Comparison of ENCODE assay signal across 12 cellular contexts in the genomic region with DNA sequence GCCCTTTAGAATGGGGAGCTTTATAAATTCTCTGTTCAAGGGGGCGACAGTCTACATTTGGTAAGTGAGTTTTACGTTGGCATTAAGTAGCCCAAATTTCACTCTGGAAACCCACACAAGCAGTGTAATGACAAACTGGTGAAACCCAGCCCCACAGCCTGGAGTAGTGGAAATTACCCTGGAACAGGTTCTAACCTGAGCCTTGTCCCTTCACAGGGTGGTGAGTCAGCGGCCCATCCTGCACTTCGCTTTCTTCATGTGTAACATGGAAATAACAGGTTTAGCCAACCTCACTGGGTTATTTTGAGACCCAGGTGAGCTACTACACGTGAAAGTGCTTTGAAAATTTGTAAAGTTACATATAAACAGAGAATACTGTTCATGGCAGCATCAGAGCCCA.
"Had no signal": no experiment of that assay in that cellular context is flagged by ENCODE, and none has a peak within 500 bp of the region (broad histone marks: within the 10 kb centered on the region; RNA-seq: fewer than 3 reads in every experiment).

No MANE protein-coding gene starts in this region.

- H3K27me3 ChIP-seq: esophagus muscularis mucosa, thyroid gland had no signal

- H3K36me3 ChIP-seq: esophagus muscularis mucosa, left ventricle myocardium inferior, thyroid gland had no signal

- H3K4me3 ChIP-seq: esophagus muscularis mucosa, left ventricle myocardium inferior, thyroid gland had no signal

- H3K27ac ChIP-seq: esophagus muscularis mucosa, left ventricle myocardium inferior, thyroid gland had no signal

- H3K9me3 ChIP-seq: esophagus muscularis mucosa, left ventricle myocardium inferior, thyroid gland had no signal

- DNase-seq: activated naive CD4-positive, alpha-beta T cell treated with anti-CD3 and anti-CD28 coated beads for 36 hours; cerebellar nuclear complex; dermis blood vessel endothelial cell; foreskin fibroblast; left ventricle myocardium inferior; mesendoderm; nephron progenitor cell; stimulated activated CD4-positive, alpha-beta T cell treated with anti-CD3 and anti-CD28 coated beads, Interleukin-4, amount 100 ng/mL, for 1 hour; stimulated activated CD8-positive, alpha-beta memory T cell treated with anti-CD3 and anti-CD28 coated beads, Interleukin-4, amount 100 ng/mL, for 48 hours; T-helper 2 cell; thyroid gland had no signal
